Comparison of ENCODE assay signal across 11 cellular contexts in genomic region chrX:82362990-82363389, GRCh38.
"Had no signal": no experiment of that assay in that cellular context is flagged by ENCODE, and none has a peak within 500 bp of the region (broad histone marks: within the 10 kb centered on the region; RNA-seq: fewer than 3 reads in every experiment).

No MANE protein-coding gene starts in this region.

- DNase-seq: GM23248, GOT3, H7, H9, HCEC 1CT, HFFc6 had no signal

- H3K9ac ChIP-seq: GM23248 had no signal

- ATAC-seq: GM23338, HCT116 had no signal

- H2AFZ ChIP-seq: GM23248, GM23338 had no signal

- H3K4me3 ChIP-seq: GM23248, GM23338, HAP-1 had no signal

- H3K4me1 ChIP-seq: HAP-1 had no signal

- FAIRE-seq: H1, H54 had no signal

- H3K36me3 ChIP-seq: HAP-1 had no signal

- H3K4me2 ChIP-seq: GM23338 had no signal

- H3K9me3 ChIP-seq: HAP-1 had no signal

- H3K27ac ChIP-seq: GM23248 had no signal
